In the genomic region with DNA sequence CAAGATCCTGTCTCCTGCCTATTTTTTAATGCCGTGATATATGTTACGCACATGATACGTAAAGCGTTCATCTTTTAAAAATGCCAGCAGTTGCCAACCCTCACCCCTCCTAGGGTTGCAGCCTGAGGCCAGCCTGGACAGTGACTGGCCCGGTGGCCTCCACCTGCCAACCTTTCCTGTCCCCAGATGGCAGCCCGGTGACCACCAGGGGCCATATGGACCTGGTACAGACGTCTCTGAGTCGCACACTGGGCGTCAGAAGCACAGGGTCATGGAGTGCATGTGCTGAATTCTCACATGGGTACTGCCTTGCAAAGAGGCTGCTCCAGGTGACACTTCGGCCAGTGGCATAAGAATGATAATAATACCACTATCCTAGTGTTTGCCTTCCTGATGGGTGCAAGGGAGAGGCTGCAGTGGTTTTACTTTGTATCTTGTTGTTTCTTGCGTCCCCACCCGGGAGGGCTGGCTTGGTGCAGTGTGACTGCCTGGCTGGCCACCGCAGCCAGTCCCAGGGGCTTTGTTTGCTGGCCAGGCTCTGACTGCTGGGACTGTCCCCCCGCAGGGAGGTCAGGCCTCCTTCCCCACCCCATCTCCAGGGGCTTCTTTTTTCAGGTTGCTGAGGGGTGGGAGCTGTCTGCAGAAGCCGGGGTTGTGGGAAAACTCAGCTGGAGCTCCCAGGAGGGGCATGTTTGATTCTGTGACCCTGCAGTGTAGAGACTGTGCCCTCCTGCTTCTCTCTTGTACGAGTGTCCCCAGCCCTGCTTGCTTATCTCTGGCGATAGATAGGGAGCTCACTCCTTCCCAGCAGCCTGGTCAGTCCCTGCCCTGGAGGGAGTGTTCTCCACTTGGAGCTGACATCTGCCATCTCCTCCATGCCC, we compare ENCODE assay signal across 14 cellular contexts. TPM values are rescaled to one million over a fixed set of nuclear protein-coding genes. Genes with fewer than 3 reads are reported as not detected.
A peak's percentile ranks its signal among the peaks of the same experiment; 100 is the strongest.
DNase-seq lines count a peak whose midpoint lies in the region; ATAC-seq and TF ChIP-seq lines count a peak whose summit lies in the region.
"Had no signal": no experiment of that assay in that cellular context is flagged by ENCODE, and none has a peak within 500 bp of the region (broad histone marks: within the 10 kb centered on the region; RNA-seq: fewer than 3 reads in every experiment).

No MANE protein-coding gene starts in this region.

- no peak overlapping the region for H2AFZ ChIP-seq in SK-N-SH (ENCODE audit: low read depth)

- intact Hi-C loops in CD14-positive monocyte (cut with micrococcal nuclease) (no loop called here), heart left ventricle (cut with DNase I) (loop anchor here in 4 of 10 donors (5.0 to 10.0 kb wide), 4 partner anchors 59 to 81 kb away; no protein-coding TSS in a partner anchor)

- ATAC-seq in heart left ventricle (peak; percentile 30 to 68 (median 46)), GM18517 (IDR thresholded peaks at IDR 0.05; ENCODE audit: unreplicated experiment) (no peak)
- ATAC-seq: A549, GM12878 had no signal

- 77% methylated on average over 11 of the region's 17 CpGs for WGBS in SK-N-SH (ENCODE audit: low lambda C conversion rate)
- 53 to 71% (median 63%) methylated on average over 16 to 17 of the region's 17 CpGs for WGBS in heart left ventricle, 4 donors

- no peak overlapping the region for H3K9ac ChIP-seq in SK-N-SH

- TF ChIP-seq POLR2A in heart left ventricle (IDR thresholded peaks at IDR 0.05), result no peak

- no peak overlapping the region for H3K4me3 Mint-ChIP-seq in CD14-positive monocyte
- H3K4me3 Mint-ChIP-seq in neural crest cell, result no peak overlapping the region

- DNase-seq in CD14-positive monocyte (ENCODE audit: low spot score), result peak; percentile 27
- DNase-seq in SK-N-SH, result peak; percentile 88
- no peak for DNase-seq in heart left ventricle
- DNase-seq in neural crest cell (ENCODE audit: low read depth, low spot score), result no peak
- DNase-seq in activated CD8-positive, alpha-beta memory T cell treated with anti-CD3 and anti-CD28 coated beads for 24 hours, result no peak
- no peak for DNase-seq in activated naive CD4-positive, alpha-beta T cell (lab: John Stamatoyannopoulos, UW)
- no peak for DNase-seq in dermis blood vessel endothelial cell
- DNase-seq: Caco-2, NCI-H1436 treated with DMSO at 0.1 percent for 48 hours, NCI-H2081 treated with DMSO at 0.1 percent for 48 hours had no signal

- peak overlapping the region in 1 of 2 experiments; percentile 95; a peak in 2 of 4 replicates for H3K27ac ChIP-seq in SK-N-SH (ENCODE audit: low read depth in 2 of 2, low read length in 1 of 2)
- peak overlapping the region in 1 of 12 donors; percentile 37 for H3K27ac ChIP-seq in heart left ventricle
- H3K27ac ChIP-seq: A549 had no signal

- H3K27ac Mint-ChIP-seq in CD14-positive monocyte (no peak overlapping the region), neural crest cell (ENCODE audit: unreplicated experiment) (peak overlapping the region; percentile 22)

- H3K4me3 ChIP-seq in SK-N-SH (ENCODE audit: low read depth in 2 of 2, low read length in 1 of 2), result no peak overlapping the region
- H3K4me3 ChIP-seq in heart left ventricle, result no peak overlapping the region
- H3K4me3 ChIP-seq: A549, GM12878 had no signal

- TF ChIP-seq CTCF in CD14-positive monocyte (IDR thresholded peaks at IDR 0.05) (no peak), SK-N-SH (IDR thresholded peaks at IDR 0.05) (no peak), heart left ventricle (IDR thresholded peaks at IDR 0.05) (no peak), neural crest cell (conservative IDR thresholded peaks at IDR 0.05) (no peak)

- peaks cover 1 to 4% (median 1%) of the 10 kb centered on the region in 3 donors for H3K27me3 Mint-ChIP-seq in CD14-positive monocyte (ENCODE audit: low read depth in 3 of 3)
- no peaks in the 10 kb centered on the region for H3K27me3 Mint-ChIP-seq in neural crest cell (ENCODE audit: low read depth)

- H3F3A ChIP-seq in SK-N-SH (replicated peaks; ENCODE audit: insufficient read depth), result no peaks in the 10 kb centered on the region

- H3K4me2 ChIP-seq in SK-N-SH, result no peak overlapping the region
- H3K4me2 ChIP-seq: A549 had no signal

- H4K20me1 ChIP-seq in SK-N-SH (ENCODE audit: insufficient read depth), result no peaks in the 10 kb centered on the region

- CTCF ChIA-PET in SK-N-SH (lab: Yijun Ruan, JAX), result interaction anchor here (0.7 to 6.3 kb wide), 9 partner anchors 10 to 315 kb away, joined by 3 to 39 read pairs (median 4); a partner anchor contains a TSS

- H3K79me2 ChIP-seq in SK-N-SH (ENCODE audit: insufficient read depth), result no peaks in the 10 kb centered on the region

- H3K36me3 ChIP-seq in SK-N-SH (replicated peaks in 1 of 2; ENCODE audit: control insufficient read depth in 1 of 2, insufficient read depth in 2 of 2, low read length in 1 of 2) (no peaks in the 10 kb centered on the region), heart left ventricle (no peaks in the 10 kb centered on the region)

- H3K36me3 Mint-ChIP-seq in CD14-positive monocyte (no peaks in the 10 kb centered on the region), neural crest cell (ENCODE audit: low read depth) (no peaks in the 10 kb centered on the region)

- peaks cover 0 to 2% (median 0%) of the 10 kb centered on the region in 7 donors for H3K9me3 Mint-ChIP-seq in CD14-positive monocyte
- no peaks in the 10 kb centered on the region for H3K9me3 Mint-ChIP-seq in neural crest cell

- TF ChIP-seq RAD21 in SK-N-SH (IDR thresholded peaks at IDR 0.05; ENCODE audit: low read length), result peak; percentile 32

- H3K9me3 ChIP-seq in SK-N-SH (no peaks in the 10 kb centered on the region), heart left ventricle (no peaks in the 10 kb centered on the region)
- H3K9me3 ChIP-seq: A549, Caco-2 had no signal

- H3K4me1 ChIP-seq in SK-N-SH (ENCODE audit: control insufficient read depth in 1 of 2, insufficient read depth in 2 of 2, low read depth in 1 of 2, low read length in 1 of 2) (peaks cover 0 to 79% of the 10 kb centered on the region in 2 experiments; a peak in 2 of 4 replicates), heart left ventricle (peaks cover 7 to 65% (median 28%) of the 10 kb centered on the region in 12 donors)
- H3K4me1 ChIP-seq: A549 had no signal

- peak in 1 of 2 experiments; percentile 90; a peak in 2 of 4 replicates for TF ChIP-seq EP300 in SK-N-SH (IDR thresholded peaks at IDR 0.05; ENCODE audit: borderline replicate concordance in 1 of 2, low read depth in 1 of 2, low read length in 1 of 2)

- H3K27me3 ChIP-seq in SK-N-SH (ENCODE audit: insufficient read depth) (no peaks in the 10 kb centered on the region), heart left ventricle (no peaks in the 10 kb centered on the region)

- POLR2A ChIA-PET in SK-N-SH (lab: Yijun Ruan, JAX), result interaction anchor here (0.5 to 3.8 kb wide), 10 partner anchors 9 to 83 kb away, joined by 3 to 41 read pairs (median 4); no protein-coding TSS in a partner anchor

- H3K9me2 ChIP-seq in SK-N-SH, result no peaks in the 10 kb centered on the region

- peaks cover 4% of the 10 kb centered on the region for H3K4me1 Mint-ChIP-seq in CD14-positive monocyte
- no peaks in the 10 kb centered on the region for H3K4me1 Mint-ChIP-seq in neural crest cell

TF ChIP-seq in SK-N-SH, 30 proteins besides CTCF, POLR2A, EP300 and RAD21:
- TF ChIP-seq CHD2 (IDR thresholded peaks at IDR 0.05; ENCODE audit: low read length, partially characterized antibody) (peak; percentile 67), FOXJ3 (CRISPR knock-in tag; IDR thresholded peaks at IDR 0.05) (0 out of 2 replicates have a peak, but pooled peaks have one; percentile 61), RFX5 (IDR thresholded peaks at IDR 0.05; ENCODE audit: low read length) (no peak), GATA2 (CRISPR knock-in tag; IDR thresholded peaks at IDR 0.05) (peak; percentile 92), SIN3A (IDR thresholded peaks at IDR 0.05; ENCODE audit: borderline replicate concordance, low read depth, low read length) (no peak), FOXM1 (IDR thresholded peaks at IDR 0.05; ENCODE audit: low read depth) (no peak), SMC3 (IDR thresholded peaks at IDR 0.05; ENCODE audit: low read depth, low read length) (peak; percentile 14; the same call in 1 of the 2 replicates), RCOR1 (IDR thresholded peaks at IDR 0.05; ENCODE audit: low read length) (peak; percentile 81), MXI1 (IDR thresholded peaks at IDR 0.05; ENCODE audit: low read depth, low read length) (peak; percentile 65; the same call in 1 of the 2 replicates)
- TF ChIP-seq, protein P1, sequence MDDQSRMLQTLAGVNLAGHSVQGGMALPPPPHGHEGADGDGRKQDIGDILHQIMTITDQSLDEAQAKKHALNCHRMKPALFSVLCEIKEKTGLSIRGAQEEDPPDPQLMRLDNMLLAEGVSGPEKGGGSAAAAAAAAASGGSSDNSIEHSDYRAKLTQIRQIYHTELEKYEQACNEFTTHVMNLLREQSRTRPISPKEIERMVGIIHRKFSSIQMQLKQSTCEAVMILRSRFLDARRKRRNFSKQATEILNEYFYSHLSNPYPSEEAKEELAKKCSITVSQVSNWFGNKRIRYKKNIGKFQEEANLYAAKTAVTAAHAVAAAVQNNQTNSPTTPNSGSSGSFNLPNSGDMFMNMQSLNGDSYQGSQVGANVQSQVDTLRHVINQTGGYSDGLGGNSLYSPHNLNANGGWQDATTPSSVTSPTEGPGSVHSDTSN (IDR thresholded peaks at IDR 0.05), result no peak

RNA-seq across cellular contexts. Expression of a gene that starts 16.9 kb away (rescaled TPM):
- not detected for polyA plus RNA-seq in CD14-positive monocyte
- polyA plus RNA-seq in SK-N-SH (2012; rRNA removed), result 4.8 and 5.2 TPM in 2 replicates
- 1.5 and 2.6 TPM in 2 replicates for polyA plus RNA-seq in SK-N-SH (2012; cell fraction: cytosol; rRNA removed)
- polyA plus RNA-seq in SK-N-SH (2012; cell fraction: nucleus; rRNA removed), result 4.4 and 5.2 TPM in 2 replicates
- 100 to 1,000 TPM in 2 of 9 donors, 10 to 100 TPM in 7; 31.3 to 118 (median 47.8) TPM for total RNA-seq in heart left ventricle
- 10 to 100 TPM; 16.5 to 42.7 TPM for polyA plus RNA-seq in heart left ventricle
- total RNA-seq in neural crest cell, result 4.9 and 6.3 TPM in 2 replicates
- 9.4 and 16.5 TPM in 2 replicates for total RNA-seq in dermis blood vessel endothelial cell
- total RNA-seq: OCI-LY7 had no signal

Comparison
In these comparisons a context has a peak if more than half of its experiments do, and no peak if none do; other contexts are left out.
1. DNase-seq: peak in CD14-positive monocyte (single experiment) and SK-N-SH (single experiment); none in heart left ventricle (0 of 5), neural crest cell (single experiment), activated CD8-positive, alpha-beta memory T cell treated with anti-CD3 and anti-CD28 coated beads for 24 hours (single experiment), activated naive CD4-positive, alpha-beta T cell (0 of 4) and dermis blood vessel endothelial cell (single experiment).